In genomic region chr18:9055626-9056025, GRCh38 we compare ENCODE assay signal across 17 cellular contexts. TPM values are rescaled to one million over a fixed set of nuclear protein-coding genes. Genes with fewer than 3 reads are reported as not detected.
DNase-seq lines count a peak whose midpoint lies in the region; ATAC-seq and TF ChIP-seq lines count a peak whose summit lies in the region.
"Had no signal": no experiment of that assay in that cellular context is flagged by ENCODE, and none has a peak within 500 bp of the region (broad histone marks: within the 10 kb centered on the region; RNA-seq: fewer than 3 reads in every experiment).

No MANE protein-coding gene starts in this region.

- no peaks in the 10 kb centered on the region for H4K20me1 ChIP-seq in OCI-LY7 (ENCODE audit: insufficient read depth, low read length)

- H3K36me3 ChIP-seq in ACC112 (ENCODE audit: insufficient read depth, low read length), result no peaks in the 10 kb centered on the region
- H3K36me3 ChIP-seq in OCI-LY7 (ENCODE audit: insufficient read depth, low read length), result peaks cover 5% of the 10 kb centered on the region; the same call in 1 of the 2 replicates
- H3K36me3 ChIP-seq in lung (ENCODE audit: control insufficient read depth in 2 of 2, insufficient read depth in 2 of 2, low read length in 2 of 2), result no peaks in the 10 kb centered on the region
- H3K36me3 ChIP-seq in MG63, result no peaks in the 10 kb centered on the region
- H3K36me3 ChIP-seq: brain microvascular endothelial cell, tibial artery had no signal

- CTCF ChIA-PET in OCI-LY7 (lab: Charles Lee; ENCODE audit: unreplicated experiment), result no interaction called here

- no TSS peak for BruUV-seq in OCI-LY7 (replicated peaks; lab: Mats Ljungman, UMichigan)

- ATAC-seq in lung (ENCODE audit: insufficient read depth, low FRiP score) (peak; percentile 37), HG02870 (IDR thresholded peaks at IDR 0.05; ENCODE audit: unreplicated experiment) (no peak)

- peak overlapping the region; percentile 18 for H2AFZ ChIP-seq in ACC112 (ENCODE audit: low read length, unreplicated experiment)
- H2AFZ ChIP-seq in OCI-LY7 (ENCODE audit: low read length), result peak overlapping the region; percentile 69; the same call in 1 of the 2 replicates

- H3K4me2 ChIP-seq in OCI-LY7 (ENCODE audit: low read length), result peak overlapping the region; percentile 22

- POLR2A ChIA-PET in OCI-LY7 (lab: Charles Lee), result interaction anchor here (0.6 to 1.4 kb wide), 3 partner anchors 13 to 104 kb away, joined by 3 read pairs; no protein-coding TSS in a partner anchor

- TF ChIP-seq CTCF in OCI-LY7 (conservative IDR thresholded peaks at IDR 0.05; ENCODE audit: low read length), result no peak
- TF ChIP-seq CTCF in lung (IDR thresholded peaks at IDR 0.05; ENCODE audit: control extremely low read depth, extremely low read depth), result no peak

- no peak for DNase-seq in OCI-LY7 (ENCODE audit: low spot score)
- peak; percentile 8 for DNase-seq in dermis blood vessel endothelial cell
- DNase-seq in lung (ENCODE audit: low spot score), result no peak
- DNase-seq in MG63, result no peak
- no peak for DNase-seq in medulla oblongata (ENCODE audit: extremely low spot score)
- no peak for DNase-seq in HT-29 (ENCODE audit: low spot score)
- DNase-seq: activated naive CD8-positive, alpha-beta T cell treated with anti-CD3 and anti-CD28 coated beads, Interleukin-2, amount 10 ng/mL, durations not matched to agents 7 days and 5 days; brain microvascular endothelial cell; head of caudate nucleus; Karpas-422; NCI-H2107; nephron progenitor cell; psoas muscle; T1000; tibial artery had no signal

- H3K27me3 ChIP-seq in ACC112 (ENCODE audit: insufficient read depth, low read length) (no peaks in the 10 kb centered on the region), lung (ENCODE audit: control insufficient read depth, insufficient read depth) (no peaks in the 10 kb centered on the region), MG63 (no peaks in the 10 kb centered on the region)
- H3K27me3 ChIP-seq: brain microvascular endothelial cell, tibial artery had no signal

- 83 to 88% methylated on average over 1 of the region's 1 CpG for WGBS in lung, 2 donors

- H3K4me3 ChIP-seq in ACC112 (ENCODE audit: low read depth, low read length) (no peak overlapping the region), OCI-LY7 (ENCODE audit: low read depth, low read length, poor library complexity, severe bottlenecking) (no peak overlapping the region), lung (no peak overlapping the region), MG63 (no peak overlapping the region)
- H3K4me3 ChIP-seq: psoas muscle, tibial artery had no signal

- H3K9me3 ChIP-seq in OCI-LY7 (ENCODE audit: low read length) (peaks cover 22% of the 10 kb centered on the region; the same call in 1 of the 2 replicates), lung (ENCODE audit: control insufficient read depth in 2 of 2, insufficient read depth in 1 of 2, low read length in 1 of 2) (peaks cover 6 to 8% of the 10 kb centered on the region in 2 donors), MG63 (peaks cover 5% of the 10 kb centered on the region)
- H3K9me3 ChIP-seq: psoas muscle had no signal

- H3K9me2 ChIP-seq in OCI-LY7 (ENCODE audit: insufficient read depth, low read length), result no peaks in the 10 kb centered on the region

- peaks cover 15% of the 10 kb centered on the region for H3K4me1 ChIP-seq in ACC112 (ENCODE audit: control insufficient read depth, insufficient read depth, low read length, unreplicated experiment)
- H3K4me1 ChIP-seq in OCI-LY7 (ENCODE audit: insufficient read depth, low read length, poor library complexity, severe bottlenecking), result peaks cover 21% of the 10 kb centered on the region
- H3K4me1 ChIP-seq in lung (ENCODE audit: control insufficient read depth in 2 of 2, insufficient read depth in 2 of 2, low read length in 2 of 2), result no peaks in the 10 kb centered on the region
- H3K4me1 ChIP-seq: psoas muscle had no signal

- H3K27ac ChIP-seq in ACC112 (ENCODE audit: low read depth, low read length), result peak overlapping the region; percentile 86
- no peak overlapping the region for H3K27ac ChIP-seq in OCI-LY7 (ENCODE audit: low read depth, low read length, poor library complexity, severe bottlenecking)
- H3K27ac ChIP-seq in lung (ENCODE audit: low read depth in 1 of 2, low read length in 1 of 2), result no peak overlapping the region
- H3K27ac ChIP-seq: brain microvascular endothelial cell, psoas muscle, tibial artery had no signal

- H3K79me2 ChIP-seq in ACC112 (ENCODE audit: control insufficient read depth, insufficient read depth, low read length, unreplicated experiment) (no peaks in the 10 kb centered on the region), OCI-LY7 (ENCODE audit: insufficient read depth, low read depth, low read length) (no peaks in the 10 kb centered on the region)

- intact Hi-C loops in OCI-LY7 (cut with micrococcal nuclease; ENCODE audit: unreplicated experiment), result loop anchor here (2.0 to 5.0 kb wide), 2 partner anchors 67 to 398 kb away; no protein-coding TSS in a partner anchor

RNA-seq across cellular contexts. Expression of gene NDUFV2, which starts 46.9 kb away (rescaled TPM):
- total RNA-seq in OCI-LY7 (2014; rRNA removed; shearing (Covaris generic)), result 145 and 185 TPM in 2 replicates
- total RNA-seq in OCI-LY7 (2022) (201 and 213 TPM in 2 replicates), dermis blood vessel endothelial cell (93.9 and 170 TPM in 2 replicates), lung (100 to 1,000 TPM; 130 to 133 TPM)
- polyA plus RNA-seq in lung, result 100 to 1,000 TPM; 154 to 355 TPM
- total RNA-seq in MG63 (2014; rRNA removed; shearing (Covaris generic); ENCODE audit: low replicate concordance), result 265 and 311 TPM in 2 replicates
- total RNA-seq in HT-29 (2014; rRNA removed; shearing (Covaris generic)), result 135 and 152 TPM in 2 replicates
